In genomic region chr12:16520328-16520727, GRCh38 we compare ENCODE assay signal across 1 cellular context.
TF ChIP-seq lines count a peak whose summit lies in the region.

No MANE protein-coding gene starts in this region.

TF ChIP-seq in HepG2, 621 proteins besides CTCF, POLR2A, EP300 and RAD21 (continued from another document):
- TF ChIP-seq SKIL (CRISPR knock-in tag; IDR thresholded peaks at IDR 0.05; ENCODE audit: borderline replicate concordance) (no peak), CHD4 (IDR thresholded peaks at IDR 0.05; ENCODE audit: borderline replicate concordance, low read length) (no peak), KDM2A (CRISPR knock-in tag; IDR thresholded peaks at IDR 0.05; ENCODE audit: borderline replicate concordance, low read depth) (no peak), RFXAP (CRISPR knock-in tag; IDR thresholded peaks at IDR 0.05; ENCODE audit: borderline replicate concordance) (no peak), POLR2G (IDR thresholded peaks at IDR 0.05; ENCODE audit: low read depth, low read length) (no peak), ZNF468 (CRISPR knock-in tag; IDR thresholded peaks at IDR 0.05) (no peak)
